Comparison of ENCODE assay signal across 8 cellular contexts in the genomic region with DNA sequence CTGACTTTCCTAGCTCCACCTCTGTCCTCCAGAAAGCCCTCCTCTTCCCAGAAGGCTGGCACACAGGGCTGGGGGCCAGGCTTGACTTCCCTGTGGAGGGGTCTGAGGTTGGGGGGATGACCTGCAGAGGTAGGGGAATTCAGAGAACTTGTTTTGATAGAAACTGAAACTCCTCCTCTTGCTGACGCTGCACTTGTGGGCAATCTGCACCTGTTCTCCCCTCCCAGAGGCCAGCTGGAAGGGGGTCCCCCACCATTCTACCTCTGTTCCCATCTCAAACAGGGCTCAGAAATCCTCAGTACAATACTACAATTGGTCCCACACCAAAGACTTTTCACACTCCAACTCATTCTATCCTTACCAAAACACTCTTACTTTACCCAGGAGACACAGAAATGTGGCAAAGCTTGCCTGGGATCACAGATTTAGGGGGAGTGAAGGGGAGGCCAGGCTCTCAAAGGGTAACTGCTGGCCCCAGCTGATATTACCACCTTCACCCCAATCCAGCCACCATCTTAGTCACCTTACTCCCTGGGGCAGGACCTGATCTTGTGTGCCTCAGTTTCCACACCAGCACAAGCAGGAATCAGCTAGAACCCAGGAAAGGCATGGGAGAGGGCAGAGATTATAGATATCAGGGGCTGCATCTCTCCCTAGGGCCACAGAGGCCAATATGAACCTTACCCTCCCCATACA. TPM values are rescaled to one million over a fixed set of nuclear protein-coding genes. Genes with fewer than 3 reads are reported as not detected.
A peak's percentile ranks its signal among the peaks of the same experiment; 100 is the strongest.
DNase-seq lines count a peak whose midpoint lies in the region; ATAC-seq and TF ChIP-seq lines count a peak whose summit lies in the region.

No MANE protein-coding gene starts in this region.

- no peak for TF ChIP-seq CTCF in endodermal cell (conservative IDR thresholded peaks at IDR 0.05)

- peaks cover 2% of the 10 kb centered on the region for H3K79me1 ChIP-seq in neuronal stem cell (ENCODE audit: low read depth, low read length)

- peaks cover 15 to 48% of the 10 kb centered on the region in 2 donors for H3K36me3 ChIP-seq in neuronal stem cell (replicated peaks in 1 of 2; ENCODE audit: control insufficient read depth in 2 of 2, insufficient read depth in 2 of 2, low read length in 2 of 2)
- H3K36me3 ChIP-seq in endodermal cell (ENCODE audit: control insufficient read depth, insufficient read depth, low read length), result peaks cover 42% of the 10 kb centered on the region

- H3K4me3 ChIP-seq in neuronal stem cell (ENCODE audit: low read length in 2 of 2), result no peak overlapping the region
- no peak overlapping the region for H3K4me3 ChIP-seq in endodermal cell (ENCODE audit: low read length)

- H2BK5ac ChIP-seq in neuronal stem cell (ENCODE audit: low read length), result no peak overlapping the region

- no peak overlapping the region for H2AK5ac ChIP-seq in neuronal stem cell (ENCODE audit: low read depth, low read length)

- H3K4me1 ChIP-seq in neuronal stem cell (ENCODE audit: control insufficient read depth in 2 of 2, insufficient read depth in 1 of 2, low read depth in 1 of 2, low read length in 2 of 2), result peaks cover 0 to 3% of the 10 kb centered on the region in 2 donors
- H3K4me1 ChIP-seq in endodermal cell (ENCODE audit: control insufficient read depth, insufficient read depth, low read length), result peaks cover 3% of the 10 kb centered on the region

- peaks cover 51% of the 10 kb centered on the region for H3K36me3 Mint-ChIP-seq in endodermal cell (ENCODE audit: low read depth)

- H3K4me3 Mint-ChIP-seq in endodermal cell, result no peak overlapping the region

- H3K27me3 Mint-ChIP-seq in endodermal cell (ENCODE audit: insufficient read depth), result no peaks in the 10 kb centered on the region

- H3K4ac ChIP-seq in neuronal stem cell (ENCODE audit: low read length), result no peak overlapping the region

- H3K9me3 ChIP-seq in neuronal stem cell (replicated peaks in 1 of 2; ENCODE audit: control insufficient read depth in 2 of 2, insufficient read depth in 1 of 2, low read depth in 1 of 2, low read length in 2 of 2), result no peaks in the 10 kb centered on the region
- H3K9me3 ChIP-seq in endodermal cell (ENCODE audit: control insufficient read depth, low read length), result no peaks in the 10 kb centered on the region

- peaks cover 67% of the 10 kb centered on the region for H3K9me3 Mint-ChIP-seq in endodermal cell

- H2BK15ac ChIP-seq in neuronal stem cell (ENCODE audit: low read length), result no peak overlapping the region

- no peak overlapping the region for H4K8ac ChIP-seq in neuronal stem cell (ENCODE audit: low read depth, low read length)

- no peak overlapping the region for H3K23ac ChIP-seq in neuronal stem cell (ENCODE audit: low read depth, low read length, poor library complexity)

- no peak overlapping the region for H3K18ac ChIP-seq in neuronal stem cell (ENCODE audit: low read length)

- H2BK120ac ChIP-seq in neuronal stem cell (ENCODE audit: low read depth, low read length), result no peak overlapping the region

- H3K27ac Mint-ChIP-seq in endodermal cell, result no peak overlapping the region

- H2BK12ac ChIP-seq in neuronal stem cell (ENCODE audit: low read length), result no peak overlapping the region

- no peak overlapping the region for H3K14ac ChIP-seq in neuronal stem cell (ENCODE audit: low read length)

- no CpG with 5 or more reads among the region's 1 CpG for WGBS in neuronal stem cell (ENCODE audit: extremely low coverage in 2 of 2, insufficient read length in 2 of 2, insufficient replicate concordance in 1 of 2), 2 donors
- WGBS in endodermal cell (ENCODE audit: insufficient coverage in 1 of 2, insufficient read length in 1 of 2), 2 experiments, result 100% methylated on average over 1 of the region's 1 CpG; no CpG with 5 or more reads in 1 of the 2 experiments

- H3K4me2 ChIP-seq in neuronal stem cell (ENCODE audit: insufficient read depth, low read length, poor library complexity, severe bottlenecking), result no peak overlapping the region

- no peak overlapping the region for H3K27ac ChIP-seq in neuronal stem cell (replicated peaks; ENCODE audit: low read length)
- H3K27ac ChIP-seq in endodermal cell (ENCODE audit: low read depth, low read length), result no peak overlapping the region

- no peak overlapping the region for H2AFZ ChIP-seq in neuronal stem cell (ENCODE audit: low read length)

- peaks cover 16% of the 10 kb centered on the region for H3K4me1 Mint-ChIP-seq in endodermal cell

- peak; percentile 61 for ATAC-seq in GM19395 (IDR thresholded peaks at IDR 0.05; ENCODE audit: unreplicated experiment)
- ATAC-seq in HG03342 (IDR thresholded peaks at IDR 0.05; ENCODE audit: unreplicated experiment), result peak; percentile 48

- peak; percentile 82 to 86 for DNase-seq in activated T-cell treated with anti-CD3 and anti-CD28 coated beads, Interleukin-2, amount 50 U/mL, for 48 hours
- DNase-seq in stimulated activated CD4-positive, alpha-beta T cell treated with anti-CD3 and anti-CD28 coated beads, Interleukin-4, amount 100 ng/mL, for 4 hours, result peak; percentile 49 to 55
- DNase-seq in SIG-M5 (lab: John Stamatoyannopoulos, UW), result no peak
- DNase-seq in DMS53 (lab: John Stamatoyannopoulos, UW), result no peak
- no peak for DNase-seq in neuronal stem cell (ENCODE audit: low spot score)
- DNase-seq in endodermal cell, result no peak

- no peak overlapping the region for H4K91ac ChIP-seq in neuronal stem cell (ENCODE audit: low read depth, low read length, poor library complexity)

- H3K27me3 ChIP-seq in neuronal stem cell (ENCODE audit: control insufficient read depth in 3 of 3, insufficient read depth in 3 of 3, low read depth in 1 of 3, low read length in 3 of 3), result no peaks in the 10 kb centered on the region
- no peaks in the 10 kb centered on the region for H3K27me3 ChIP-seq in endodermal cell (ENCODE audit: control insufficient read depth, insufficient read depth, low read length, poor library complexity, severe bottlenecking)

- H3K9ac ChIP-seq in neuronal stem cell (ENCODE audit: low read depth, low read length, poor library complexity), result no peak overlapping the region
- H3K9ac ChIP-seq in endodermal cell (ENCODE audit: extremely low read depth, low read length, poor library complexity, severe bottlenecking), result no peak overlapping the region

RNA-seq across cellular contexts. Expression of gene OTUD5, which starts 18.5 kb away (rescaled TPM):
- polyA plus RNA-seq in neuronal stem cell (2013, experiment 1 of 2), result 40.8 TPM
- 40.9 TPM for polyA plus RNA-seq in neuronal stem cell (2013, experiment 2 of 2)
- 10 to 100 TPM; 50.3 to 56.5 TPM for total RNA-seq in endodermal cell
- polyA plus RNA-seq in endodermal cell (2013, experiment 1 of 2), result 41.2 TPM
- 40.7 TPM for polyA plus RNA-seq in endodermal cell (2013, experiment 2 of 2)

RNA-seq across cellular contexts. Expression of gene PIM2, which starts 20.0 kb away (rescaled TPM):
- polyA plus RNA-seq in neuronal stem cell (2013, experiment 1 of 2), result 10.2 TPM
- 10.1 TPM for polyA plus RNA-seq in neuronal stem cell (2013, experiment 2 of 2)
- total RNA-seq in endodermal cell, result 10 to 100 TPM; 26.2 to 94.0 TPM
- polyA plus RNA-seq in endodermal cell (2013, experiment 1 of 2), result 17.8 TPM
- 16.2 TPM for polyA plus RNA-seq in endodermal cell (2013, experiment 2 of 2)

RNA-seq across cellular contexts. Expression of gene SLC35A2, which starts 27.4 kb away (rescaled TPM):
- 12.9 TPM for polyA plus RNA-seq in neuronal stem cell (2013, experiment 1 of 2)
- 11.9 TPM for polyA plus RNA-seq in neuronal stem cell (2013, experiment 2 of 2)
- 10 to 100 TPM; 22.8 to 24.7 TPM for total RNA-seq in endodermal cell
- 14.2 TPM for polyA plus RNA-seq in endodermal cell (2013, experiment 1 of 2)
- 17.5 TPM for polyA plus RNA-seq in endodermal cell (2013, experiment 2 of 2)

RNA-seq across cellular contexts. Expression of gene KCND1, which starts 32.8 kb away (rescaled TPM):
- polyA plus RNA-seq in neuronal stem cell (2013, experiment 1 of 2), result 2.0 TPM
- 1.9 TPM for polyA plus RNA-seq in neuronal stem cell (2013, experiment 2 of 2)
- 1 to 10 TPM; 3.6 to 7.0 TPM for total RNA-seq in endodermal cell
- 2.5 TPM for polyA plus RNA-seq in endodermal cell (2013, experiment 1 of 2)
- polyA plus RNA-seq in endodermal cell (2013, experiment 2 of 2), result 2.5 TPM

RNA-seq across cellular contexts. Expression of gene PQBP1, which starts 41.1 kb away (rescaled TPM):
- polyA plus RNA-seq in neuronal stem cell (2013, experiment 1 of 2), result 71.0 TPM
- polyA plus RNA-seq in neuronal stem cell (2013, experiment 2 of 2), result 69.7 TPM
- 10 to 100 TPM; 46.6 to 69.0 TPM for total RNA-seq in endodermal cell
- polyA plus RNA-seq in endodermal cell (2013, experiment 1 of 2), result 57.8 TPM
- polyA plus RNA-seq in endodermal cell (2013, experiment 2 of 2), result 51.3 TPM

Comparison
In these comparisons a context has a peak if more than half of its experiments do, and no peak if none do; other contexts are left out.
1. DNase-seq: peak in activated T-cell treated with anti-CD3 and anti-CD28 coated beads, Interleukin-2, amount 50 U/mL, for 48 hours (2 of 2) and stimulated activated CD4-positive, alpha-beta T cell treated with anti-CD3 and anti-CD28 coated beads, Interleukin-4, amount 100 ng/mL, for 4 hours (2 of 2); none in SIG-M5 (single experiment), DMS53 (single experiment), neuronal stem cell (single experiment) and endodermal cell (single experiment).